Comparison of ENCODE assay signal across 1 cellular context in the genomic region with DNA sequence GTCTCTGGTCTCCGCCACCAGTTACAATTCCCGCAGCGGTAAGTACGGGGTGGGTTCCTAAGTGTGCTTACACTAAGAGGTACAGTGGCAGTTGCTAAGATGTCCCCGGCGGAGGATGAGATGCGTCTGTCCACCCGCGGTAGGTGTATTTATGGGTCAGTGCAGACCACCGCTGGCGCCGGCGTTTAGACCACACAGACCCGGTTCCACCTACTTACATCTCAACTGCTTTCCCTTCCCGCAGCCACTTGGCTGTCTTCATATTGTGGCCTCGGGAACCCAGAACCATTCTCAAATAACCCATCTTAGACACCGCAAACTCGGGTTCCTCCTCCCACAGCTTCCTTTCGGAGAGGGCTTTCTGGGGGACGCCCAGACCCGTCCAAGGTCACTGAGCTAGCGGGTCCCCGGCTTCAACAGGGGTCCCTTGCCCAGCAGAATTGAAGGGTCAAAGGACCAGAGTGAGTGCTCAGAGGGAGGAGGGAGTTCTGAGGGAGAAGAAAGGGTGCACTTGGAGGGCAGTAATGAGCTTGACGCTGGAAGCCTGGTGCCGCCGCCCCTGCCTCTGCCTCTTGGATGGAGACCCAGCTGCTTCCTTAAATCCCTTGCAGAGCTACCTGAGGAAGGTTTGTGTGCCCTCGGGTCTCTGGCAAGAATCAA.
TF ChIP-seq lines count a peak whose summit lies in the region.

No MANE protein-coding gene starts in this region.

TF ChIP-seq in H1, 55 proteins besides CTCF, POLR2A, EP300 and RAD21:
- TF ChIP-seq SP2 (IDR thresholded peaks at IDR 0.05; ENCODE audit: low read length) (no peak), BCL11A (IDR thresholded peaks at IDR 0.05; ENCODE audit: low read depth in 2 of 2, low read length in 2 of 2) (no peak), HDAC2 (IDR thresholded peaks at IDR 0.05; ENCODE audit: borderline replicate concordance in 1 of 2, low read depth in 2 of 2, low read length in 2 of 2) (0 out of 4 replicates have a peak, but pooled peaks of 1 of the 2 experiments have one; percentile 24), SIRT6 (IDR thresholded peaks at IDR 0.05; ENCODE audit: low read length) (no peak), YY1 (IDR thresholded peaks at IDR 0.05; ENCODE audit: low read depth, low read length) (peak; percentile 30; the same call in 1 of the 2 replicates), GABPA (IDR thresholded peaks at IDR 0.05; ENCODE audit: borderline replicate concordance, insufficient read depth, low read length) (no peak), HDAC6 (IDR thresholded peaks at IDR 0.05; ENCODE audit: low read depth, low read length) (no peak), SUZ12 (IDR thresholded peaks at IDR 0.05; ENCODE audit: low read length) (peak; percentile 85; the same call in 1 of the 2 replicates), KDM4A (IDR thresholded peaks at IDR 0.05; ENCODE audit: low read depth, low read length, severe bottlenecking) (peak; percentile 67), EZH2 (IDR thresholded peaks at IDR 0.05; ENCODE audit: low read depth, low read length, severe bottlenecking) (peak; percentile 70), JUND (IDR thresholded peaks at IDR 0.05; ENCODE audit: low read length) (no peak), CTBP2 (IDR thresholded peaks at IDR 0.05; ENCODE audit: borderline replicate concordance, insufficient read depth, insufficient read length, low read length) (peak; percentile 96), EGR1 (IDR thresholded peaks at IDR 0.05; ENCODE audit: borderline replicate concordance, low read depth, low read length) (peak; percentile 63)
TF ChIP-seq in H1: peak in this region for 7.
